9 cellular contexts compared by ENCODE assay signal in genomic region chr1:55150880-55151582, GRCh38.
DNase-seq lines count a peak whose midpoint lies in the region; ATAC-seq, FAIRE-seq and TF ChIP-seq lines count a peak whose summit lies in the region.
"Had no signal": no experiment of that assay in that cellular context is flagged by ENCODE, and none has a peak within 500 bp of the region (broad histone marks: within the 10 kb centered on the region; RNA-seq: fewer than 3 reads in every experiment).

No MANE protein-coding gene starts in this region.

- WGBS in right cardiac atrium: 84% methylated on average over 2 of the region's 2 CpGs

- H3K27me3 ChIP-seq in GM06990 (replicated peaks; ENCODE audit: control insufficient read depth, insufficient read depth, low read length) (no peaks in the 10 kb centered on the region), right cardiac atrium (ENCODE audit: control insufficient read depth, insufficient read depth) (no peaks in the 10 kb centered on the region)
- H3K27me3 ChIP-seq: colonic mucosa had no signal

- H3K4me3 ChIP-seq in GM06990 (replicated peaks; ENCODE audit: low read depth, low read length) (no peak overlapping the region), right cardiac atrium (ENCODE audit: low read length) (no peak overlapping the region)
- H3K4me3 ChIP-seq: colonic mucosa had no signal

- no peaks in the 10 kb centered on the region for H3K9me3 ChIP-seq in right cardiac atrium (ENCODE audit: control insufficient read depth, low read length)
- H3K9me3 ChIP-seq: colonic mucosa had no signal

- H3K36me3 ChIP-seq in GM06990 (ENCODE audit: control insufficient read depth, insufficient read depth, low read length): peaks cover 6% of the 10 kb centered on the region

- H3K36me3 Mint-ChIP-seq in IgD-negative memory B cell: peaks cover 7% of the 10 kb centered on the region
- H3K36me3 Mint-ChIP-seq in nephron progenitor cell (ENCODE audit: low read depth): peaks cover 37% of the 10 kb centered on the region

- intact Hi-C loops in right cardiac atrium (cut with DNase I): no loop called here

- TF ChIP-seq CTCF in GM06990 (IDR thresholded peaks at IDR 0.05; ENCODE audit: insufficient read depth, low read length, poor library complexity, severe bottlenecking) (no peak), nephron progenitor cell (IDR thresholded peaks at IDR 0.05) (no peak)

- no peak for FAIRE-seq in RCC 7860 (lab: Jason Lieb, UNC)

- peaks cover 15 to 21% (median 16%) of the 10 kb centered on the region in 3 donors for H3K4me1 Mint-ChIP-seq in IgD-negative memory B cell
- no peaks in the 10 kb centered on the region for H3K4me1 Mint-ChIP-seq in nephron progenitor cell

- H3K9me3 Mint-ChIP-seq in IgD-negative memory B cell (no peaks in the 10 kb centered on the region), nephron progenitor cell (no peaks in the 10 kb centered on the region)

- H3K27me3 Mint-ChIP-seq in IgD-negative memory B cell (no peaks in the 10 kb centered on the region), nephron progenitor cell (ENCODE audit: low read depth, poor library complexity) (no peaks in the 10 kb centered on the region)

- H3K4me3 Mint-ChIP-seq in IgD-negative memory B cell: peak overlapping the region in 3 of 4 donors; percentile 10 to 90 (median 67)
- no peak overlapping the region for H3K4me3 Mint-ChIP-seq in nephron progenitor cell

- H3K27ac ChIP-seq in right cardiac atrium (ENCODE audit: low read length): no peak overlapping the region
- H3K27ac ChIP-seq: colonic mucosa had no signal

- no peaks in the 10 kb centered on the region for H3K4me1 ChIP-seq in right cardiac atrium (ENCODE audit: control insufficient read depth, insufficient read depth, low read length)
- H3K4me1 ChIP-seq: colonic mucosa had no signal

- ATAC-seq in GM21423 (IDR thresholded peaks at IDR 0.05; ENCODE audit: unreplicated experiment) (peak; percentile 91), right cardiac atrium (peak; percentile 51 to 64), GM19035 (IDR thresholded peaks at IDR 0.05; ENCODE audit: unreplicated experiment) (no peak)

- H3K27ac Mint-ChIP-seq in IgD-negative memory B cell (peak overlapping the region; percentile 32 to 91 (median 60)), nephron progenitor cell (no peak overlapping the region)

- DNase-seq in GM06990 (ENCODE audit: extremely low read depth, insufficient read length): peak; percentile 15
- DNase-seq in right cardiac atrium: no peak
- no peak for DNase-seq in nephron progenitor cell
- DNase-seq in NCI-H2171 treated with DMSO at 0.1 percent for 48 hours (lab: John Stamatoyannopoulos, UW): no peak
- no peak for DNase-seq in RCC 7860 (ENCODE audit: low spot score)
- DNase-seq: colonic mucosa had no signal
